1 cellular context compared by ENCODE assay signal in genomic region chr4:13539047-13539720, GRCh38.
TF ChIP-seq lines count a peak whose summit lies in the region.

No MANE protein-coding gene starts in this region.

TF ChIP-seq in H1, 55 proteins besides CTCF, POLR2A, EP300 and RAD21:
- TF ChIP-seq SUZ12 (IDR thresholded peaks at IDR 0.05; ENCODE audit: low read length) = peak; percentile 67
- TF ChIP-seq GTF2F1 (IDR thresholded peaks at IDR 0.05; ENCODE audit: borderline replicate concordance, low read depth, low read length) = no peak
- TF ChIP-seq CBX8 (IDR thresholded peaks at IDR 0.05; ENCODE audit: borderline replicate concordance, low read depth, low read length) = peak; percentile 34; the same call in 1 of the 2 replicates
- TF ChIP-seq EZH2 (IDR thresholded peaks at IDR 0.05; ENCODE audit: low read depth, low read length, severe bottlenecking) = peak; percentile 77
TF ChIP-seq in H1: peak in this region for 3.
